In the genomic region with DNA sequence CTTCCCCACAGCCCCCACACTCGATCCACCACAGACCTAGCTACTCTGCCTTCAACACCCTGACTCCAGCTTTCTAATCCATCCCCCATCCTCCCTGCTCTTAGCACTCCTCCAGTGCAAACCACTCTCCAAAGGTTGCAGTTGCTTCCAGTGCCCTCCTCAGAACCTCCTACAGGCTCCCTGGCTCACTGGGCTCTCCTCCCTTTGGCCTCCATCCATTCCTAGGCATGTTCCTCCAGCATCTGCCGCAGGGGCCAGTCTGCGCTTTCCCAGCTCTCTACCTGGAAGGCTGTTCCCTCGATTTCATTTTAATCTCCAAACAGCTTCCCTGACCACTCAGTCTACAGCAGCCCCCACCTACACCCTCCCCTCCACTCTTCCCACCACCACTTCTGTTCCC, we compare ENCODE assay signal across 15 cellular contexts.
DNase-seq lines count a peak whose midpoint lies in the region; ATAC-seq and TF ChIP-seq lines count a peak whose summit lies in the region.
"Had no signal": no experiment of that assay in that cellular context is flagged by ENCODE, and none has a peak within 500 bp of the region (broad histone marks: within the 10 kb centered on the region; RNA-seq: fewer than 3 reads in every experiment).

No MANE protein-coding gene starts in this region.

- no peak overlapping the region for H2BK15ac ChIP-seq in H9 (ENCODE audit: low read depth, low read length)

- H3K36me3 ChIP-seq in GM23338 (ENCODE audit: insufficient read depth), result no peaks in the 10 kb centered on the region
- no peaks in the 10 kb centered on the region for H3K36me3 ChIP-seq in iPS-20b (ENCODE audit: insufficient read depth, low read depth, low read length)
- no peaks in the 10 kb centered on the region for H3K36me3 ChIP-seq in trophoblast cell (ENCODE audit: control insufficient read depth in 1 of 2, insufficient read depth in 2 of 2, low read length in 2 of 2)
- H3K36me3 ChIP-seq: BE2C had no signal

- H2BK120ac ChIP-seq in trophoblast cell (ENCODE audit: insufficient read depth, low read length, poor library complexity) (peak overlapping the region; percentile 77), H9 (ENCODE audit: low read depth, low read length, poor library complexity, severe bottlenecking) (no peak overlapping the region)

- no peaks in the 10 kb centered on the region for H3K36me3 Mint-ChIP-seq in GM23338 (ENCODE audit: low read depth)
- H3K36me3 Mint-ChIP-seq in WTC11, result no peaks in the 10 kb centered on the region
- no peaks in the 10 kb centered on the region; a peak in 2 of 7 replicates for H3K36me3 Mint-ChIP-seq in H9 (ENCODE audit: insufficient read depth in 1 of 3, low read depth in 3 of 3)
- 0 out of 2 replicates have a peak, but pooled peaks cover 4% of the 10 kb centered on the region for H3K36me3 Mint-ChIP-seq in HFFc6 (ENCODE audit: low read depth)
- H3K36me3 Mint-ChIP-seq: CD4-positive, alpha-beta memory T cell had no signal

- H3K9ac ChIP-seq in iPS-20b (ENCODE audit: low read depth, low read length), result no peak overlapping the region
- H3K9ac ChIP-seq in trophoblast cell (ENCODE audit: low read length), result no peak overlapping the region
- H3K9ac ChIP-seq in H9 (ENCODE audit: extremely low read depth, insufficient read length, low read length), result no peak overlapping the region

- H3K14ac ChIP-seq in trophoblast cell (ENCODE audit: low read length), result peak overlapping the region; percentile 86
- H3K14ac ChIP-seq in H9 (ENCODE audit: insufficient read depth, low read length), result no peak overlapping the region

- H4K91ac ChIP-seq in trophoblast cell (ENCODE audit: low read depth, low read length) (peak overlapping the region; percentile 88), H9 (ENCODE audit: insufficient read length, low read depth, low read length) (no peak overlapping the region)

- H3K79me2 ChIP-seq in GM23338 (replicated peaks; ENCODE audit: insufficient read depth), result no peaks in the 10 kb centered on the region
- H3K79me2 ChIP-seq in trophoblast cell (ENCODE audit: control insufficient read depth, insufficient read depth, low read length, poor library complexity), result no peaks in the 10 kb centered on the region
- no peaks in the 10 kb centered on the region for H3K79me2 ChIP-seq in H9 (ENCODE audit: insufficient read depth, low read length)

- peak overlapping the region; percentile 11 for H4K8ac ChIP-seq in trophoblast cell (ENCODE audit: low read depth, low read length)
- H4K8ac ChIP-seq in H9 (replicated peaks; ENCODE audit: insufficient read length, low read depth, low read length), result no peak overlapping the region

- no peak overlapping the region for H4K5ac ChIP-seq in H9 (ENCODE audit: insufficient read length, low read depth, low read length)

- peaks cover 5% of the 10 kb centered on the region for H3K27me3 ChIP-seq in GM23338 (ENCODE audit: insufficient read depth)
- H3K27me3 ChIP-seq in iPS-20b (ENCODE audit: insufficient read depth, low read length), result peaks cover 62% of the 10 kb centered on the region
- H3K27me3 ChIP-seq in trophoblast cell (ENCODE audit: insufficient read depth, low read length), result no peaks in the 10 kb centered on the region
- H3K27me3 ChIP-seq in H9 (ENCODE audit: insufficient read depth, low read length), result peaks cover 3% of the 10 kb centered on the region; the same call in 1 of the 2 replicates

- H2BK12ac ChIP-seq in trophoblast cell (ENCODE audit: low read length) (peak overlapping the region; percentile 81), H9 (ENCODE audit: insufficient read length, low read depth, low read length) (no peak overlapping the region)

- no peaks in the 10 kb centered on the region for H3K23me2 ChIP-seq in H9 (ENCODE audit: insufficient read length, low read depth, low read length, poor library complexity, severe bottlenecking)

- H3K56ac ChIP-seq in H9 (ENCODE audit: insufficient read length, low read depth, low read length), result no peak overlapping the region

- H3K9me3 ChIP-seq in iPS-20b (ENCODE audit: insufficient read depth, low read depth, low read length), result no peaks in the 10 kb centered on the region
- peaks cover 2% of the 10 kb centered on the region for H3K9me3 ChIP-seq in trophoblast cell (ENCODE audit: insufficient read depth, low read depth, low read length)
- H3K9me3 ChIP-seq in H9 (ENCODE audit: control insufficient read depth, low read depth, low read length), result no peaks in the 10 kb centered on the region
- H3K9me3 ChIP-seq: A549, BE2C, Caco-2 had no signal

- H4K20me1 ChIP-seq in GM23338 (replicated peaks; ENCODE audit: insufficient read depth), result no peaks in the 10 kb centered on the region
- no peaks in the 10 kb centered on the region for H4K20me1 ChIP-seq in H9 (ENCODE audit: control insufficient read depth, insufficient read depth, insufficient read length)

- peaks cover 21% of the 10 kb centered on the region for H3K79me1 ChIP-seq in trophoblast cell (ENCODE audit: low read length)
- no peaks in the 10 kb centered on the region for H3K79me1 ChIP-seq in H9 (ENCODE audit: insufficient read depth, low read depth, low read length, poor library complexity, severe bottlenecking)

- no peak for DNase-seq in GM23338 (ENCODE audit: low spot score)
- DNase-seq in WTC11 (ENCODE audit: low spot score), result no peak
- DNase-seq in trophoblast cell, result no peak
- DNase-seq in H9, result no peak
- DNase-seq in occipital lobe (lab: John Stamatoyannopoulos, UW), result no peak
- DNase-seq in HFFc6, result no peak
- DNase-seq: BE2C; Caco-2; CD4-positive, alpha-beta memory T cell; DND-41; GF-D8 had no signal

- no peaks in the 10 kb centered on the region for H3F3A ChIP-seq in GM23338 (replicated peaks; ENCODE audit: low read depth)

- no peak overlapping the region for H4K12ac ChIP-seq in trophoblast cell (ENCODE audit: low read depth, low read length)

- no peak overlapping the region for H2BK20ac ChIP-seq in H9 (ENCODE audit: low read depth, low read length, poor library complexity, severe bottlenecking)

- ATAC-seq in GM23338 (peak; percentile 8), WTC11 (peak; percentile 25)
- ATAC-seq: A549, K562 had no signal

- CTCF ChIA-PET in WTC11 (lab: Charles Lee), result interaction anchor here (0.8 to 2.4 kb wide), 8 partner anchors 9 to 633 kb away, joined by 3 to 9 read pairs (median 6); no protein-coding TSS in a partner anchor

- H2AFZ ChIP-seq in GM23338 (0 out of 2 replicates have a peak overlapping the region, but pooled peaks have one; percentile 8), trophoblast cell (ENCODE audit: insufficient read depth, low read length, poor library complexity) (no peak overlapping the region), H9 (ENCODE audit: low read length) (no peak overlapping the region)

- H3K23ac ChIP-seq in trophoblast cell (ENCODE audit: low read length), result no peak overlapping the region
- H3K23ac ChIP-seq in H9 (ENCODE audit: insufficient read length, low read depth, low read length), result no peak overlapping the region

- H3K27me3 Mint-ChIP-seq in GM23338 (ENCODE audit: insufficient read depth, low read depth, poor library complexity), result peaks cover 15% of the 10 kb centered on the region
- H3K27me3 Mint-ChIP-seq in WTC11 (ENCODE audit: low read depth), result peaks cover 38% of the 10 kb centered on the region
- peaks cover 39% of the 10 kb centered on the region for H3K27me3 Mint-ChIP-seq in H9 (ENCODE audit: low read depth)
- no peaks in the 10 kb centered on the region; the same call in 1 of the 2 replicates for H3K27me3 Mint-ChIP-seq in HFFc6 (ENCODE audit: insufficient read depth)

- 0 out of 2 replicates have a peak overlapping the region, but pooled peaks have one; percentile 2 for H3K4me3 ChIP-seq in GM23338
- H3K4me3 ChIP-seq in iPS-20b (ENCODE audit: low read length), result peak overlapping the region; percentile 47; the same call in 1 of the 2 replicates
- no peak overlapping the region for H3K4me3 ChIP-seq in trophoblast cell (ENCODE audit: low read depth, low read length)
- H3K4me3 ChIP-seq: A549, K562 had no signal

- H3T11ph ChIP-seq in H9 (ENCODE audit: low read length), result no peak overlapping the region

- peaks cover 12% of the 10 kb centered on the region for H3K9me2 ChIP-seq in GM23338 (ENCODE audit: insufficient read depth)

- peak overlapping the region; percentile 42 for H2AK5ac ChIP-seq in trophoblast cell (ENCODE audit: low read length)
- no peak overlapping the region for H2AK5ac ChIP-seq in H9 (ENCODE audit: insufficient read length, low read length)

- TF ChIP-seq CTCF in GM23338 (conservative IDR thresholded peaks at IDR 0.05; ENCODE audit: low read depth in 2 of 2), result no peak
- no peak for TF ChIP-seq CTCF in WTC11 (IDR thresholded peaks at IDR 0.05)
- TF ChIP-seq CTCF in H9 (conservative IDR thresholded peaks at IDR 0.05), result no peak
- TF ChIP-seq CTCF in HFFc6 (IDR thresholded peaks at IDR 0.05), result no peak

- H3K4ac ChIP-seq in trophoblast cell (ENCODE audit: low read depth, low read length), result peak overlapping the region; percentile 28
- no peak overlapping the region for H3K4ac ChIP-seq in H9 (ENCODE audit: low read depth, low read length)

- H3K27ac ChIP-seq in GM23338 (ENCODE audit: low read depth), result no peak overlapping the region
- H3K27ac ChIP-seq in iPS-20b (ENCODE audit: low read length), result no peak overlapping the region
- no peak overlapping the region for H3K27ac ChIP-seq in trophoblast cell (ENCODE audit: low read depth, low read length)
- H3K27ac ChIP-seq in H9 (ENCODE audit: insufficient read length, low read depth, low read length), result no peak overlapping the region
- H3K27ac ChIP-seq: A549, C4-2B had no signal

- H3K18ac ChIP-seq in trophoblast cell (ENCODE audit: low read length), result peak overlapping the region; percentile 48
- no peak overlapping the region for H3K18ac ChIP-seq in H9 (ENCODE audit: insufficient read length, low read depth, low read length)

- H3K4me1 Mint-ChIP-seq in GM23338 (peaks cover 21% of the 10 kb centered on the region), WTC11 (peaks cover 17% of the 10 kb centered on the region), H9 (peaks cover 25 to 32% of the 10 kb centered on the region in 2 experiments), HFFc6 (ENCODE audit: low read depth) (no peaks in the 10 kb centered on the region)
- H3K4me1 Mint-ChIP-seq: CD4-positive, alpha-beta memory T cell had no signal

- peak overlapping the region; percentile 40 for H3K4me2 ChIP-seq in GM23338
- H3K4me2 ChIP-seq in trophoblast cell (ENCODE audit: low read length), result no peak overlapping the region
- H3K4me2 ChIP-seq in H9 (ENCODE audit: insufficient read depth, insufficient read length, low read length), result no peak overlapping the region
- H3K4me2 ChIP-seq: A549 had no signal

- H3K4me1 ChIP-seq in GM23338 (ENCODE audit: insufficient read depth) (peaks cover 30% of the 10 kb centered on the region), iPS-20b (ENCODE audit: insufficient read depth, low read length) (peaks cover 45% of the 10 kb centered on the region), trophoblast cell (ENCODE audit: control insufficient read depth in 1 of 2, insufficient read depth in 2 of 2, low read length in 2 of 2) (peaks cover 6 to 8% of the 10 kb centered on the region in 2 experiments), H9 (ENCODE audit: insufficient read depth, low read length) (peaks cover 22% of the 10 kb centered on the region; the same call in 1 of the 2 replicates)
- H3K4me1 ChIP-seq: A549, BE2C, Caco-2 had no signal

- no peak overlapping the region for H3K27ac Mint-ChIP-seq in GM23338
- no peak overlapping the region for H3K27ac Mint-ChIP-seq in WTC11
- no peak overlapping the region for H3K27ac Mint-ChIP-seq in H9
- no peak overlapping the region for H3K27ac Mint-ChIP-seq in HFFc6
- H3K27ac Mint-ChIP-seq: CD4-positive, alpha-beta memory T cell had no signal

- H3K4me3 Mint-ChIP-seq in GM23338 (no peak overlapping the region), WTC11 (no peak overlapping the region), H9 (no peak overlapping the region), HFFc6 (no peak overlapping the region)
- H3K4me3 Mint-ChIP-seq: CD4-positive, alpha-beta memory T cell had no signal

- no peaks in the 10 kb centered on the region for H3K9me3 Mint-ChIP-seq in GM23338
- H3K9me3 Mint-ChIP-seq in WTC11, result no peaks in the 10 kb centered on the region
- no peaks in the 10 kb centered on the region for H3K9me3 Mint-ChIP-seq in H9
- peaks cover 34% of the 10 kb centered on the region for H3K9me3 Mint-ChIP-seq in HFFc6
- H3K9me3 Mint-ChIP-seq: CD4-positive, alpha-beta memory T cell had no signal

- POLR2A ChIA-PET in WTC11 (lab: Charles Lee), result no interaction called here

- H2BK5ac ChIP-seq in trophoblast cell (ENCODE audit: low read depth, low read length, poor library complexity) (peak overlapping the region; percentile 33), H9 (ENCODE audit: insufficient read length, low read length) (no peak overlapping the region)

- no CpG with 5 or more reads among the region's 4 CpGs for WGBS in trophoblast cell (ENCODE audit: extremely low coverage, insufficient coverage, insufficient read length)
- no CpG with 5 or more reads among the region's 4 CpGs for WGBS in H9 (ENCODE audit: extremely low coverage, insufficient read length, low lambda C conversion rate)
